8 cellular contexts compared by ENCODE assay signal in genomic region chr17:32483451-32484019, GRCh38. TPM values are rescaled to one million over a fixed set of nuclear protein-coding genes. Genes with fewer than 3 reads are reported as not detected.
DNase-seq lines count a peak whose midpoint lies in the region; ATAC-seq and TF ChIP-seq lines count a peak whose summit lies in the region.

No MANE protein-coding gene starts in this region.

- H3K4me1 Mint-ChIP-seq in activated naive CD8-positive, alpha-beta T cell treated with anti-CD3 and anti-CD28 coated beads, Interleukin-2, amount 10 ng/mL, durations not matched to agents 7 days and 5 days: peaks cover 11% of the 10 kb centered on the region

- TF ChIP-seq CTCF in HEK293 (tag by site-specific recombination; IDR thresholded peaks at IDR 0.05): peak; percentile 70

- H3K27ac Mint-ChIP-seq in activated naive CD8-positive, alpha-beta T cell treated with anti-CD3 and anti-CD28 coated beads, Interleukin-2, amount 10 ng/mL, durations not matched to agents 7 days and 5 days: peak overlapping the region; percentile 3

- H3K27ac ChIP-seq in HEK293 (ENCODE audit: extremely low read depth, low read depth, low read length): no peak overlapping the region

- H3K9me3 ChIP-seq in HEK293 (ENCODE audit: control insufficient read depth, insufficient read depth, low read depth, low read length): no peaks in the 10 kb centered on the region

- peak; percentile 92 for DNase-seq in COR-L47 (lab: John Stamatoyannopoulos, UW)
- DNase-seq in NCI-H526 (lab: John Stamatoyannopoulos, UW): peak; percentile 19 to 67
- peak; percentile 53 for DNase-seq in activated naive CD8-positive, alpha-beta T cell treated with anti-CD3 and anti-CD28 coated beads, Interleukin-2, amount 10 ng/mL, durations not matched to agents 7 days and 5 days
- DNase-seq in globus pallidus (ENCODE audit: low spot score): peak; percentile 95
- peak; percentile 36 for DNase-seq in non-pigmented ciliary epithelial cell (ENCODE audit: low read depth)

- peaks cover 10% of the 10 kb centered on the region; the same call in 1 of the 2 replicates for H3K4me1 ChIP-seq in HEK293 (ENCODE audit: control insufficient read depth, insufficient read depth, low read length)

- ATAC-seq in activated naive CD8-positive, alpha-beta T cell treated with anti-CD3 and anti-CD28 coated beads, Interleukin-2, amount 10 ng/mL, durations not matched to agents 7 days and 5 days (ENCODE audit: low read depth): no peak
- no peak for ATAC-seq in HG02938 (IDR thresholded peaks at IDR 0.05; ENCODE audit: unreplicated experiment)
- ATAC-seq in HG03025 (IDR thresholded peaks at IDR 0.05; ENCODE audit: low FRiP score, unreplicated experiment): no peak

- H3K36me3 Mint-ChIP-seq in activated naive CD8-positive, alpha-beta T cell treated with anti-CD3 and anti-CD28 coated beads, Interleukin-2, amount 10 ng/mL, durations not matched to agents 7 days and 5 days: peaks cover 17% of the 10 kb centered on the region

- POLR2A ChIA-PET in HEK293 (lab: Yijun Ruan, JAX): interaction anchor here (0.7 to 1.2 kb wide), 5 partner anchors 14 to 392 kb away, joined by 3 read pairs; partner anchors contain the start of gene PSMD11
- POLR2A ChIA-PET in activated naive CD8-positive, alpha-beta T cell treated with anti-CD3 and anti-CD28 coated beads, Interleukin-2, amount 10 ng/mL, durations not matched to agents 7 days and 5 days (lab: Charles Lee): interaction anchor here (1.1 to 1.4 kb wide), 3 partner anchors 8 to 39 kb away, joined by 3 read pairs; partner anchors contain the start of gene PSMD11

- H3K27me3 Mint-ChIP-seq in activated naive CD8-positive, alpha-beta T cell treated with anti-CD3 and anti-CD28 coated beads, Interleukin-2, amount 10 ng/mL, durations not matched to agents 7 days and 5 days: no peaks in the 10 kb centered on the region

- H3K9me3 Mint-ChIP-seq in activated naive CD8-positive, alpha-beta T cell treated with anti-CD3 and anti-CD28 coated beads, Interleukin-2, amount 10 ng/mL, durations not matched to agents 7 days and 5 days: no peaks in the 10 kb centered on the region

- no peak overlapping the region for H3K4me3 Mint-ChIP-seq in activated naive CD8-positive, alpha-beta T cell treated with anti-CD3 and anti-CD28 coated beads, Interleukin-2, amount 10 ng/mL, durations not matched to agents 7 days and 5 days

- no peak overlapping the region for H3K4me3 ChIP-seq in HEK293 (ENCODE audit: low read depth, low read length)

- CTCF ChIA-PET in HEK293 (lab: Yijun Ruan, JAX): interaction anchor here (0.6 to 5.0 kb wide), 25 partner anchors 8 to 427 kb away, joined by 3 to 50 read pairs (median 4); partner anchors contain the start of gene MYO1D

- H3K36me3 ChIP-seq in HEK293 (ENCODE audit: control insufficient read depth in 2 of 2, insufficient read depth in 1 of 2, low read length in 2 of 2): peaks cover 35 to 52% of the 10 kb centered on the region in 2 experiments; a peak in 2 of 3 replicates

TF ChIP-seq in HEK293, 187 proteins besides CTCF, POLR2A, EP300 and RAD21:
- TF ChIP-seq ZNF10 (tag by site-specific recombination; IDR thresholded peaks at IDR 0.05) (no peak), FEZF1 (tag by site-specific recombination; IDR thresholded peaks at IDR 0.05) (no peak), ZBTB17 (tag by site-specific recombination; IDR thresholded peaks at IDR 0.05) (peak; percentile 100), ZNF335 (tag by site-specific recombination; conservative IDR thresholded peaks at IDR 0.05) (peak; percentile 94), SP7 (tag by site-specific recombination; IDR thresholded peaks at IDR 0.05) (0 out of 2 replicates have a peak, but pooled peaks have one; percentile 44), ZNF121 (tag by site-specific recombination; IDR thresholded peaks at IDR 0.05) (no peak), HOXD13 (CRISPR knock-in tag; IDR thresholded peaks at IDR 0.05; ENCODE audit: borderline replicate concordance) (no peak), ZNF596 (tag by site-specific recombination; IDR thresholded peaks at IDR 0.05) (no peak), ZNF660 (tag by site-specific recombination; IDR thresholded peaks at IDR 0.05) (peak; percentile 49), ZNF549 (tag by site-specific recombination; IDR thresholded peaks at IDR 0.05) (no peak), ZEB2 (tag by site-specific recombination; IDR thresholded peaks at IDR 0.05) (0 out of 2 replicates have a peak, but pooled peaks have one; percentile 36), PATZ1 (tag by site-specific recombination; IDR thresholded peaks at IDR 0.05) (peak; percentile 62), ZBTB8A (tag by site-specific recombination; IDR thresholded peaks at IDR 0.05) (peak; percentile 50; the same call in 1 of the 2 replicates), ZNF423 (tag by site-specific recombination; IDR thresholded peaks at IDR 0.05) (no peak), SETDB1 (IDR thresholded peaks at IDR 0.05; ENCODE audit: insufficient read length, low read length) (no peak), SP2 (tag by site-specific recombination; IDR thresholded peaks at IDR 0.05) (peak; percentile 51), HOXC10 (CRISPR knock-in tag; IDR thresholded peaks at IDR 0.05) (no peak), ZNF514 (tag by site-specific recombination; IDR thresholded peaks at IDR 0.05) (no peak), ZFP3 (tag by site-specific recombination; IDR thresholded peaks at IDR 0.05; ENCODE audit: low read depth) (no peak), KLF7 (tag by site-specific recombination; IDR thresholded peaks at IDR 0.05; ENCODE audit: borderline replicate concordance) (no peak), ZNF654 (tag by site-specific recombination; IDR thresholded peaks at IDR 0.05; ENCODE audit: low read depth) (peak; percentile 93), IKZF3 (tag by site-specific recombination; IDR thresholded peaks at IDR 0.05) (peak; percentile 68; the same call in 1 of the 2 replicates), ZIC2 (tag by site-specific recombination; IDR thresholded peaks at IDR 0.05) (peak; percentile 80), ZNF366 (tag by site-specific recombination; conservative IDR thresholded peaks at IDR 0.05) (no peak), SP3 (tag by site-specific recombination; IDR thresholded peaks at IDR 0.05) (no peak), OSR2 (tag by site-specific recombination; IDR thresholded peaks at IDR 0.05) (peak; percentile 76), ZBTB48 (tag by site-specific recombination; IDR thresholded peaks at IDR 0.05) (peak; percentile 96), KLF17 (tag by site-specific recombination; IDR thresholded peaks at IDR 0.05) (no peak), ZSCAN30 (tag by site-specific recombination; IDR thresholded peaks at IDR 0.05) (peak; percentile 38; the same call in 1 of the 2 replicates), GLIS1 (tag by site-specific recombination; IDR thresholded peaks at IDR 0.05) (peak; percentile 80)

RNA-seq across cellular contexts. Expression of gene CDK5R1, which starts 3.3 kb away (rescaled TPM):
- total RNA-seq in activated naive CD8-positive, alpha-beta T cell treated with anti-CD3 and anti-CD28 coated beads, Interleukin-2, amount 10 ng/mL, durations not matched to agents 7 days and 5 days: 1 to 10 TPM; 8.1 to 8.4 TPM

RNA-seq across cellular contexts. Expression of gene PSMD11, which starts 39.2 kb away (rescaled TPM):
- total RNA-seq in activated naive CD8-positive, alpha-beta T cell treated with anti-CD3 and anti-CD28 coated beads, Interleukin-2, amount 10 ng/mL, durations not matched to agents 7 days and 5 days: 10 to 100 TPM; 68.3 to 75.1 TPM

Comparison
In these comparisons a context has a peak if more than half of its experiments do, and no peak if none do; other contexts are left out.
1. DNase-seq: peak in every context shown above with its lines; median percentile 95 in globus pallidus; 92 in COR-L47; 53 in activated naive CD8-positive, alpha-beta T cell treated with anti-CD3 and anti-CD28 coated beads, Interleukin-2, amount 10 ng/mL, durations not matched to agents 7 days and 5 days; 43 in NCI-H526; 36 in non-pigmented ciliary epithelial cell.